In the genomic region with DNA sequence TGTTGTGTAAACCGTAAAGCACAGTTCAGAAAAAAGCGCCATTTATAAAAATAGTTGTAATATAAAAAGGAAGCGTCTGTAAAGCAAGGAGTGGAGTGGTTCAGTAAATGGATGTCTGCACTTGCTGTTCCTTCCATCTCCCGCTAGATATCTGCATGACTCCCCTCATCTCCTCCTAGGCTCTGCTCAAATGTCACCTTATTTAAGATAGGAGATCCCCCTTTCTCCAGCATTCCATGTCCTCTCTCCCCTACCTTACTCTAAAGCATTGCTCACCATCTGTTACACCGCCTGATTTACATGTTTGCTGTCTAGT, we compare ENCODE assay signal across 9 cellular contexts. TPM values are rescaled to one million over a fixed set of nuclear protein-coding genes. Genes with fewer than 3 reads are reported as not detected.
DNase-seq lines count a peak whose midpoint lies in the region; ATAC-seq and TF ChIP-seq lines count a peak whose summit lies in the region.
"Had no signal": no experiment of that assay in that cellular context is flagged by ENCODE, and none has a peak within 500 bp of the region (broad histone marks: within the 10 kb centered on the region; RNA-seq: fewer than 3 reads in every experiment).

No MANE protein-coding gene starts in this region.

- in situ Hi-C loops in astrocyte of the cerebellum (cut with HindIII; ENCODE audit: low sequenced_read_pairs), result no loop called here

- H3K4me1 ChIP-seq in lower lobe of right lung, result peaks cover 33% of the 10 kb centered on the region

- peak overlapping the region; percentile 92 for H3K27ac ChIP-seq in lower lobe of right lung

- H3K9me3 ChIP-seq in lower lobe of right lung, result no peaks in the 10 kb centered on the region

- H3K4me3 ChIP-seq in astrocyte of the cerebellum (ENCODE audit: low read depth, low read length), result peak overlapping the region; percentile 95
- H3K4me3 ChIP-seq in lower lobe of right lung, result peak overlapping the region; percentile 99

- TF ChIP-seq CTCF in astrocyte of the cerebellum (IDR thresholded peaks at IDR 0.05; ENCODE audit: low read depth, low read length, missing control alignments) (no peak), lower lobe of right lung (IDR thresholded peaks at IDR 0.05) (no peak)

- ATAC-seq in GM18502 (IDR thresholded peaks at IDR 0.05; ENCODE audit: poor library complexity, unreplicated experiment), result peak; percentile 19
- peak; percentile 15 for ATAC-seq in HG02973 (IDR thresholded peaks at IDR 0.05; ENCODE audit: unreplicated experiment)
- peak in 1 of 2 donors; percentile 2 for ATAC-seq in lower lobe of right lung
- ATAC-seq in sciatic nerve, result no peak

- H3K27me3 ChIP-seq in lower lobe of right lung (ENCODE audit: low read depth), result peaks cover 17% of the 10 kb centered on the region

- intact Hi-C loops in lower lobe of right lung (cut with DNase I) (no loop called here), sciatic nerve (cut with DNase I) (no loop called here)

- no peak for DNase-seq in astrocyte of the cerebellum (ENCODE audit: low read depth)
- DNase-seq in lower lobe of right lung, result no peak
- no peak for DNase-seq in mucosa of gallbladder (ENCODE audit: low spot score)
- no peak for DNase-seq in sciatic nerve (ENCODE audit: low spot score)
- no peak for DNase-seq in NCI-H2196 treated with DMSO at 0.1 percent for 48 hours (lab: John Stamatoyannopoulos, UW; ENCODE audit: unreplicated experiment)
- no peak for DNase-seq in C1 segment of cervical spinal cord (lab: John Stamatoyannopoulos, UW)

- H3K36me3 ChIP-seq in lower lobe of right lung, result peaks cover 18% of the 10 kb centered on the region

RNA-seq across cellular contexts. Expression of gene MUL1, which starts 0.7 kb away (rescaled TPM):
- 29.9 TPM for total RNA-seq in lower lobe of right lung
- 36.6 TPM for total RNA-seq in mucosa of gallbladder
- 20.6 TPM for total RNA-seq in sciatic nerve

RNA-seq across cellular contexts. Expression of gene CAMK2N1, which starts 21.2 kb away (rescaled TPM):
- total RNA-seq in lower lobe of right lung, result 43.0 TPM
- total RNA-seq in mucosa of gallbladder, result 140 TPM
- total RNA-seq in sciatic nerve, result 8.2 TPM

RNA-seq across cellular contexts. Expression of gene FAM43B, which starts 45.2 kb away (rescaled TPM):
- total RNA-seq in lower lobe of right lung, result 0.38 TPM
- 0.52 TPM for total RNA-seq in mucosa of gallbladder
- 0.18 TPM for total RNA-seq in sciatic nerve
- total RNA-seq: SK-MEL-5 had no signal
